Comparison of ENCODE assay signal across 10 cellular contexts in the genomic region with DNA sequence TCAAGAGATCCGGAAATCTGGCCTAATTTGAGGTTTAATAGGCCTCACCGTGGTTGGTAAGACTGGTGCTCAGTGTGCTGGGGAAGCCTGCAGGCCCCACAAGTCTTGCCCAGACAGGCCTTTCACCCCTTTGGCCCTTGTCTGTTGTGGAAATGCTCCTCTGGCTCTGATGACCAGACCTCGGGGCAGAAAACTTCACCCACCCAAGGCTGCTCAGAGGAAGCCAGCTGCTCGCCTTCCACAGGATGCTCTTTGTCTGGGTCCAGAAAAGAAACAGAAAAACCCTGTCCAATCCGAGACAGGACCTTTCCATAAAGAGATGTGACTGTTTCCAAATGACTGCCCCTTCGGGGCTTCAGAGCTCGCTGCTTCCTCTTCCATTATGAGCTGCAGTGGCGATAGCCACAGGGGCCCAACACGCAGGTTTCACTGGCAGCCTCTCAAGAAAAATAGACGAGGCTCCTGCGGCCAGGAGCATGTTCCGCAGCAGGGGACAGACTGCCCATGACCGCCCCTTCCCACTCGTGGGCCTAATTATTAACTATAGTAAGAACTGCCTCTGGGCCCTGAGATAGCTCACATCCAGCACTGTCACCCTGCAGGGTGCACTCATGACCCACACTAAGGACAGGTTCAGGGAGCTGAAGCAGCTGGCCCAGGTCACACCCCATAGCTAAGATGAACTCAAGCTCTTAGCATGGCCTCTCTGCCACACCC. TPM values are rescaled to one million over a fixed set of nuclear protein-coding genes. Genes with fewer than 3 reads are reported as not detected.
DNase-seq lines count a peak whose midpoint lies in the region; ATAC-seq and TF ChIP-seq lines count a peak whose summit lies in the region.
"Had no signal": no experiment of that assay in that cellular context is flagged by ENCODE, and none has a peak within 500 bp of the region (broad histone marks: within the 10 kb centered on the region; RNA-seq: fewer than 3 reads in every experiment).

No MANE protein-coding gene starts in this region.

- H3K4me3 ChIP-seq in dorsolateral prefrontal cortex, result no peak overlapping the region
- H3K4me3 ChIP-seq in H7 (ENCODE audit: insufficient read depth, low read depth, low read length), result no peak overlapping the region

- ATAC-seq in GM19351 (IDR thresholded peaks at IDR 0.05; ENCODE audit: unreplicated experiment) (peak; percentile 76), HG03066 (IDR thresholded peaks at IDR 0.05; ENCODE audit: low read depth, unreplicated experiment) (peak; percentile 72)

- H3K27me3 ChIP-seq in dorsolateral prefrontal cortex, result no peaks in the 10 kb centered on the region
- H3K27me3 ChIP-seq in H7 (ENCODE audit: control insufficient read depth, insufficient read depth, low read length), result no peaks in the 10 kb centered on the region

- H3K27ac ChIP-seq in dorsolateral prefrontal cortex, result peak overlapping the region; percentile 22 to 96 (median 89)

- DNase-seq in COLO829 (ENCODE audit: low spot score) (peak; percentile 23), dorsolateral prefrontal cortex (peak in 1 of 10 donors; percentile 38), H7 (no peak)
- DNase-seq in stimulated activated CD4-positive, alpha-beta T cell treated with anti-CD3 and anti-CD28 coated beads, Interleukin-15, amount 100 ng/mL, for 24 hours, result no peak
- no peak for DNase-seq in activated effector memory CD4-positive, alpha-beta T cell treated with Interleukin-2 at 50 U/mL for 16 hours
- DNase-seq in activated T-cell treated with anti-CD3 and anti-CD28 coated beads, Interleukin-2, amount 50 U/mL, for 1 hour, result no peak
- DNase-seq: effector CD8-positive, alpha-beta T cell; NCI-H69 had no signal

- TF ChIP-seq CTCF in dorsolateral prefrontal cortex (IDR thresholded peaks at IDR 0.05 in 54 of 56, conservative IDR thresholded peaks at IDR 0.05 in 2 of 56; ENCODE audit: low read depth in 1 of 56, partially characterized antibody in 56 of 56), result no peak

- intact Hi-C loops in dorsolateral prefrontal cortex (cut with DNase I), result no loop called here

- no peaks in the 10 kb centered on the region; the same call in 1 of the 2 replicates for H3K36me3 ChIP-seq in H7 (replicated peaks; ENCODE audit: control insufficient read depth, insufficient read depth, low read length)

RNA-seq across cellular contexts. Expression of gene SNX22, which starts 6.8 kb away (rescaled TPM):
- total RNA-seq in dorsolateral prefrontal cortex, result 10 to 100 TPM in 113 of 120 experiments, 1 to 10 TPM in 7; 3.1 to 59.1 (median 19.8) TPM
- 1.7 and 2.1 TPM in 2 replicates for total RNA-seq in H7 (2014; rRNA removed; shearing (Covaris generic))

RNA-seq across cellular contexts. Expression of gene PPIB, which starts 18.1 kb away (rescaled TPM):
- 100 to 1,000 TPM in 85 of 120 experiments, 10 to 100 TPM in 35; 75.2 to 173 (median 106) TPM for total RNA-seq in dorsolateral prefrontal cortex
- 293 and 356 TPM in 2 replicates for total RNA-seq in H7 (2014; rRNA removed; shearing (Covaris generic))

RNA-seq across cellular contexts. Expression of gene SNX1, which starts 48.9 kb away (rescaled TPM):
- 100 to 1,000 TPM in 82 of 120 experiments, 10 to 100 TPM in 38; 71.7 to 193 (median 110) TPM for total RNA-seq in dorsolateral prefrontal cortex
- 19.1 and 19.4 TPM in 2 replicates for total RNA-seq in H7 (2014; rRNA removed; shearing (Covaris generic))

RNA-seq across cellular contexts. Expression of gene CIAO2A, which starts 51.1 kb away (rescaled TPM):
- 10 to 100 TPM; 13.7 to 37.5 (median 22.9) TPM for total RNA-seq in dorsolateral prefrontal cortex
- 105 and 120 TPM in 2 replicates for total RNA-seq in H7 (2014; rRNA removed; shearing (Covaris generic))
